9 cellular contexts compared by ENCODE assay signal in genomic region chr7:18087031-18087686, GRCh38. TPM values are rescaled to one million over a fixed set of nuclear protein-coding genes. Genes with fewer than 3 reads are reported as not detected.
DNase-seq lines count a peak whose midpoint lies in the region; FAIRE-seq and TF ChIP-seq lines count a peak whose summit lies in the region.
"Had no signal": no experiment of that assay in that cellular context is flagged by ENCODE, and none has a peak within 500 bp of the region (broad histone marks: within the 10 kb centered on the region; RNA-seq: fewer than 3 reads in every experiment).

No MANE protein-coding gene starts in this region.

- no peak overlapping the region for H2BK120ac ChIP-seq in H1 (replicated peaks; ENCODE audit: low read depth, low read length)

- H3K56ac ChIP-seq in H1 (replicated peaks; ENCODE audit: insufficient read length, low read depth, low read length) = no peak overlapping the region

- TF ChIP-seq CTCF in H1 (IDR thresholded peaks at IDR 0.05; ENCODE audit: control extremely low read depth in 1 of 3, insufficient read depth in 1 of 3, low read depth in 1 of 3, low read length in 3 of 3) = no peak

- H3K79me2 ChIP-seq in H1 (ENCODE audit: control insufficient read depth in 1 of 2, insufficient read depth in 2 of 2, low read length in 2 of 2) = no peaks in the 10 kb centered on the region

- H2BK20ac ChIP-seq in H1 (ENCODE audit: low read length) = no peak overlapping the region

- H2BK15ac ChIP-seq in H1 (ENCODE audit: low read length) = no peak overlapping the region

- no peak overlapping the region for H3K18ac ChIP-seq in H1 (ENCODE audit: extremely low read depth, low read length)

- no peak for TF ChIP-seq POLR2A in GM12891 (IDR thresholded peaks at IDR 0.05; ENCODE audit: low read depth, low read length)
- TF ChIP-seq POLR2A in H1 (IDR thresholded peaks at IDR 0.05; ENCODE audit: control extremely low read depth in 1 of 2, low read depth in 2 of 2, low read length in 2 of 2) = no peak

- CTCF ChIA-PET in H1 (lab: Charles Lee; ENCODE audit: partially characterized antibody) = interaction anchor here (0.6 to 3.2 kb wide), 7 partner anchors 9 to 316 kb away, joined by 3 to 22 read pairs (median 4); no protein-coding TSS in a partner anchor

- peak overlapping the region; percentile 90 for H2AFZ ChIP-seq in H1 (ENCODE audit: low read length)

- no peak overlapping the region for H4K8ac ChIP-seq in H1 (ENCODE audit: extremely low read depth, insufficient read depth, low read length)

- H3K4me1 ChIP-seq in H1 (replicated peaks in 1 of 4; ENCODE audit: control insufficient read depth in 3 of 4, insufficient read depth in 4 of 4, low read length in 3 of 4) = peaks cover 0 to 9% (median 3%) of the 10 kb centered on the region in 4 experiments; a peak in 4 of 7 replicates
- peaks cover 6% of the 10 kb centered on the region in 2 donors for H3K4me1 ChIP-seq in muscle layer of duodenum (ENCODE audit: control insufficient read depth in 1 of 2, insufficient read depth in 2 of 2, low read length in 2 of 2)

- H3K4me3 ChIP-seq in H1 (ENCODE audit: extremely low read depth in 1 of 4, insufficient read depth in 2 of 4, low read depth in 3 of 4, low read length in 4 of 4) = peak overlapping the region; percentile 38 to 89 (median 60)
- peak overlapping the region; percentile 63 to 70 for H3K4me3 ChIP-seq in muscle layer of duodenum (ENCODE audit: low read depth in 1 of 2, low read length in 2 of 2)

- no peak overlapping the region for H3K27ac ChIP-seq in H1 (ENCODE audit: low read depth, low read length)
- no peak overlapping the region for H3K27ac ChIP-seq in muscle layer of duodenum (ENCODE audit: low read length)

- H3K23ac ChIP-seq in H1 (ENCODE audit: insufficient read length) = no peak overlapping the region

- H3K23me2 ChIP-seq in H1 (ENCODE audit: low read depth, low read length) = peaks cover 7% of the 10 kb centered on the region

- H3K4ac ChIP-seq in H1 (replicated peaks; ENCODE audit: insufficient read length, low read depth, low read length) = no peak overlapping the region

- H4K91ac ChIP-seq in H1 (replicated peaks; ENCODE audit: insufficient read length, low read length) = no peak overlapping the region

- no peak overlapping the region for H3K14ac ChIP-seq in H1 (ENCODE audit: insufficient read length)

- no peaks in the 10 kb centered on the region for H3K36me3 ChIP-seq in H1 (ENCODE audit: control insufficient read depth in 2 of 4, insufficient read depth in 4 of 4, low read length in 3 of 4)
- no peaks in the 10 kb centered on the region for H3K36me3 ChIP-seq in muscle layer of duodenum (ENCODE audit: control insufficient read depth in 1 of 2, insufficient read depth in 2 of 2, low read length in 2 of 2)

- TF ChIP-seq RAD21 in H1 (IDR thresholded peaks at IDR 0.05 in 1 of 2, conservative IDR thresholded peaks at IDR 0.05 in 1 of 2; ENCODE audit: low read depth in 2 of 2, low read length in 2 of 2) = no peak

- H3K27me3 ChIP-seq in H1 (replicated peaks in 1 of 4; ENCODE audit: control insufficient read depth in 3 of 4, extremely low read depth in 1 of 4, insufficient read depth in 3 of 4, low read length in 3 of 4) (peaks cover 5 to 27% (median 17%) of the 10 kb centered on the region in 4 experiments), muscle layer of duodenum (ENCODE audit: low read depth, low read length) (peaks cover 4% of the 10 kb centered on the region)

- 3% methylated on average over 32 of the region's 36 CpGs; no CpG with 5 or more reads in 1 of the 2 experiments for WGBS in H1 (ENCODE audit: extremely low coverage in 1 of 2, insufficient coverage in 1 of 2, insufficient read length in 1 of 2, insufficient replicate concordance in 2 of 2, low coverage in 1 of 2, low lambda C conversion rate in 2 of 2, missing lambda C conversion rate in 1 of 2), 2 experiments

- FAIRE-seq in GM12891 (lab: Jason Lieb, UNC) (peak; percentile 16), H1 (lab: Jason Lieb, UNC) (no peak)

- no peak overlapping the region for H3K9ac ChIP-seq in H1 (replicated peaks in 1 of 4; ENCODE audit: extremely low read depth in 1 of 4, low read depth in 3 of 4, low read length in 3 of 4)

- H4K5ac ChIP-seq in H1 (ENCODE audit: insufficient read length, low read depth, low read length) = no peak overlapping the region

- H3K9me3 ChIP-seq in H1 (ENCODE audit: insufficient read depth in 2 of 2, low read depth in 1 of 2, low read length in 1 of 2) = no peaks in the 10 kb centered on the region
- H3K9me3 ChIP-seq in muscle layer of duodenum (ENCODE audit: control insufficient read depth in 1 of 2, low read length in 2 of 2) = peaks cover 0 to 5% of the 10 kb centered on the region in 2 donors

- H2BK12ac ChIP-seq in H1 (ENCODE audit: low read depth, low read length) = no peak overlapping the region

- peak overlapping the region; percentile 77 to 96 for H3K4me2 ChIP-seq in H1 (ENCODE audit: insufficient read depth in 1 of 2, low read depth in 2 of 2, low read length in 2 of 2)

- POLR2A ChIA-PET in H1 (lab: Charles Lee; ENCODE audit: partially characterized antibody) = interaction anchor here (0.8 kb wide), 1 partner anchor 22 kb away, joined by 3 read pairs; no protein-coding TSS in a partner anchor

- peaks cover 0 to 4% of the 10 kb centered on the region in 2 experiments for H4K20me1 ChIP-seq in H1 (replicated peaks in 1 of 2; ENCODE audit: control insufficient read depth in 1 of 2, insufficient read depth in 2 of 2, low read length in 2 of 2)

- no peak overlapping the region for H2AK5ac ChIP-seq in H1 (ENCODE audit: low read depth, low read length)

- no peak for DNase-seq in GM12891 (ENCODE audit: insufficient read length, low spot score)
- peak; percentile 87 for DNase-seq in NCI-H69 (lab: John Stamatoyannopoulos, UW)
- DNase-seq in H1 (ENCODE audit: low read depth in 1 of 2, low spot score in 2 of 2) = peak in 1 of 2 experiments; percentile 70
- DNase-seq in NCI-H774 (lab: John Stamatoyannopoulos, UW) = no peak
- DNase-seq in NCI-H128 (lab: John Stamatoyannopoulos, UW; ENCODE audit: unreplicated experiment) = no peak
- DNase-seq in T-helper 9 cell = no peak
- DNase-seq in amniotic stem cell (lab: John Stamatoyannopoulos, UW) = no peak

- TF ChIP-seq EP300 in H1 (IDR thresholded peaks at IDR 0.05; ENCODE audit: borderline replicate concordance in 1 of 2, low read depth in 2 of 2, low read length in 2 of 2) = no peak

- H2BK5ac ChIP-seq in H1 (ENCODE audit: low read depth, low read length) = no peak overlapping the region

- no peaks in the 10 kb centered on the region for H3K79me1 ChIP-seq in H1 (ENCODE audit: low read depth, low read length)

TF ChIP-seq in GM12891, 5 proteins besides CTCF, POLR2A, EP300 and RAD21:
- no peak for TF ChIP-seq TAF1 (IDR thresholded peaks at IDR 0.05; ENCODE audit: low read depth, low read length)
- no peak for TF ChIP-seq SPI1 (IDR thresholded peaks at IDR 0.05; ENCODE audit: low read depth, low read length)
- no peak for TF ChIP-seq POU2F2 (IDR thresholded peaks at IDR 0.05; ENCODE audit: low read depth, low read length)
- TF ChIP-seq POLR2AphosphoS5 (IDR thresholded peaks at IDR 0.05; ENCODE audit: low read depth, low read length) = no peak
- TF ChIP-seq PAX5 (IDR thresholded peaks at IDR 0.05; ENCODE audit: insufficient read depth, low read length, severe bottlenecking) = no peak

TF ChIP-seq in H1, 55 proteins besides CTCF, POLR2A, EP300 and RAD21:
- no peak for TF ChIP-seq EZH2 (IDR thresholded peaks at IDR 0.05; ENCODE audit: low read depth, low read length, severe bottlenecking)
- TF ChIP-seq BACH1 (IDR thresholded peaks at IDR 0.05; ENCODE audit: low read length) = no peak
- peak; percentile 64; the same call in 1 of the 2 replicates for TF ChIP-seq SUZ12 (IDR thresholded peaks at IDR 0.05; ENCODE audit: low read length)
- TF ChIP-seq NANOG (IDR thresholded peaks at IDR 0.05; ENCODE audit: insufficient read depth, low read depth, low read length, poor library complexity, severe bottlenecking) = no peak
- TF ChIP-seq EGR1 (IDR thresholded peaks at IDR 0.05; ENCODE audit: borderline replicate concordance, low read depth, low read length) = no peak
- peak; percentile 48 for TF ChIP-seq ASH2L (IDR thresholded peaks at IDR 0.05; ENCODE audit: low read length)
- TF ChIP-seq SP2 (IDR thresholded peaks at IDR 0.05; ENCODE audit: low read length) = no peak
- TF ChIP-seq CBX8 (IDR thresholded peaks at IDR 0.05; ENCODE audit: borderline replicate concordance, low read depth, low read length) = no peak
- TF ChIP-seq TAF1 (IDR thresholded peaks at IDR 0.05; ENCODE audit: low read depth, low read length) = 0 out of 2 replicates have a peak, but pooled peaks have one; percentile 14
- peak; percentile 73 for TF ChIP-seq KDM4A (IDR thresholded peaks at IDR 0.05; ENCODE audit: low read depth, low read length, severe bottlenecking)
- TF ChIP-seq HDAC6 (IDR thresholded peaks at IDR 0.05; ENCODE audit: low read depth, low read length) = no peak
- TF ChIP-seq RBBP5 (IDR thresholded peaks at IDR 0.05; ENCODE audit: borderline replicate concordance, low read depth, low read length) = no peak
- TF ChIP-seq SP4 (IDR thresholded peaks at IDR 0.05; ENCODE audit: low read length) = no peak
- no peak for TF ChIP-seq NRF1 (IDR thresholded peaks at IDR 0.05; ENCODE audit: low read depth, low read length)

RNA-seq across cellular contexts. Expression of gene PRPS1L1, which starts 59.5 kb away (rescaled TPM):
- not detected for polyA plus RNA-seq in GM12891 (2012; ENCODE audit: low read depth, missing spikeins)
- not detected in 2 replicates for total RNA-seq in H1 (2021; fragmentation: NEBNext Ultra II Directional; extraction: Animal tissue kit (Norgen Biotek cat#: 25700))
- polyA plus RNA-seq in H1 (2011; rRNA removed) = not detected in 2 replicates
- polyA plus RNA-seq in H1 (2011; cell fraction: cytosol; rRNA removed) = not detected
- not detected for polyA plus RNA-seq in H1 (2011; cell fraction: nucleus; rRNA removed)
- not detected in 4 replicates for polyA plus RNA-seq in H1 (2012, experiment 1 of 2)
- polyA plus RNA-seq in H1 (2012, experiment 2 of 2) = not detected
- not detected for polyA plus RNA-seq in H1 (2013, experiment 1 of 2)
- not detected for polyA plus RNA-seq in H1 (2013, experiment 2 of 2)
- polyA minus RNA-seq in H1 (2011; rRNA and poly(A)+ RNA removed) = not detected in 2 replicates
- polyA minus RNA-seq in H1 (2011; cell fraction: cytosol; rRNA and poly(A)+ RNA removed) = not detected
- polyA minus RNA-seq in H1 (2011; cell fraction: nucleus; rRNA and poly(A)+ RNA removed) = not detected
- total RNA-seq: left colon had no signal
